In the genomic region with DNA sequence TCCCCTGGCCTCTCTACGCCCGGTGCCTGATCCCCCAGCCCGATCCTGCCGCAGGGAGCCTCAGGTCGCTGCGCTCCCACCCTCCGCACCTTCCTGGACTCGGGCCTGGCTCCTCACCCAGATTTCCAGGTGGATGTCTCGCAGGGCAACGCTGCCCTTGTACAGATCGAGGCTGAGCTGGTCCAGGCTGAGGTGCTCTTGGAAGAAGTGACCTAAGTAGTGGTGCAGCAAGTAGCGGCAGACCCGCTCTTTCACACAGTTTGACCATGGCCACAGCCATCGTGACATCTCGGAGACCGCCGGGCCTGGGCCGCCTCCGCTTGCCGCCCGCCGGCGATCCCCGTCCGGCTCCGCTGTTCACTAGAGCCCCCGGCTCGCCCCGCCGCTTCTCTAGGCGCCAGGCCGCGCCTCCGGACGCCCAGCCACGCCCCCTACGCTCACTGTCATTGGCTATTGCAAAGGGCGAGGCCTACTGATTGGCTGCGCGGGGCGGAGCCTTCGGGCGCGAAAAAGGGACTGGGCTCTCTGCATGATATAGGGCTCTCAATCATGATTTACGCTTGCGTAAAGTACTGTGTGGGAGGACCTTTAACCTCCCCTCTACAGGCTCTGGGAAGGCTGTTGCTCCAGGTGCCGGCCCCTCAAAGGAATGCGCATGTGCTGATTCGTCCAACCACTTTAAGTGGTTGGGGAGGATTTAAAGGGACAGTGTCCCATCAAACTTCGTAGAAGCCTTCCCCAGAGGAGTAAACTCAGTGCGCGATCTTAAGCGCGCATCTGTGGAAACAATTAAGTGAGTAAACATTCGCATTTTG, we compare ENCODE assay signal across 8 cellular contexts. TPM values are rescaled to one million over a fixed set of nuclear protein-coding genes. Genes with fewer than 3 reads are reported as not detected.
DNase-seq lines count a peak whose midpoint lies in the region; ATAC-seq, FAIRE-seq and TF ChIP-seq lines count a peak whose summit lies in the region.

TSS of gene ATG2A (minus strand) at position 362 of the 815 bp plus-strand sequence. CDS start at position 288, 74 bp downstream.

- no peaks in the 10 kb centered on the region for H3K9me3 ChIP-seq in HUES64 (ENCODE audit: insufficient read depth, low read depth, low read length)
- H3K9me3 ChIP-seq in OCI-LY1 (ENCODE audit: low read length): no peaks in the 10 kb centered on the region
- H3K9me3 ChIP-seq in mesodermal cell (ENCODE audit: control insufficient read depth, low read length): no peaks in the 10 kb centered on the region

- H2AFZ ChIP-seq in OCI-LY1 (ENCODE audit: low read length): peak within 1 kb of the TSS; percentile 29; the same call in 1 of the 2 replicates

- CTCF ChIA-PET in Calu3 (lab: Charles Lee): interaction anchor here (1.1 to 2.0 kb wide), 4 partner anchors 29 to 98 kb away, joined by 3 to 7 read pairs (median 4); partner anchors contain the start of gene ARL2

- WGBS in HUES64: under 1% methylated on average over 55 of the region's 55 CpGs
- 0 to 1% methylated on average over 42 to 50 of the region's 55 CpGs for WGBS in mesodermal cell (ENCODE audit: insufficient coverage in 2 of 2), 2 experiments

- peak; percentile 98 for DNase-seq in Calu3
- DNase-seq in activated CD8-positive, alpha-beta memory T cell treated with anti-CD3 and anti-CD28 coated beads, Interleukin-2, amount 50 U/mL, for 4 hours: peak; percentile 99
- peak; percentile 94 to 97 for DNase-seq in stimulated activated CD8-positive, alpha-beta memory T cell treated with anti-CD3 and anti-CD28 coated beads, Interleukin-15, amount 100 ng/mL, for 4 hours (ENCODE audit: low read depth in 2 of 2)

- H3K36me3 Mint-ChIP-seq in Calu3 (ENCODE audit: insufficient read depth, unreplicated experiment): peaks cover 41% of the 10 kb centered on the region

- H3F3A ChIP-seq in OCI-LY1 (ENCODE audit: insufficient read depth, low read length): no peaks in the 10 kb centered on the region

- BruUV-seq in Calu3 (replicated peaks; lab: Mats Ljungman, UMichigan): no TSS peak

- peak; percentile 93 for ATAC-seq in GM21447 (IDR thresholded peaks at IDR 0.05; ENCODE audit: unreplicated experiment)

- H3K9ac ChIP-seq in HUES64 (ENCODE audit: low read depth, low read length) (peak within 1 kb of the TSS; percentile 93), OCI-LY1 (ENCODE audit: low read length) (peak within 1 kb of the TSS; percentile 95)

- peak within 1 kb of the TSS; percentile 94 for H3K4me3 ChIP-seq in HUES64 (ENCODE audit: low read length)
- peak within 1 kb of the TSS; percentile 89 for H3K4me3 ChIP-seq in OCI-LY1 (ENCODE audit: low read depth, low read length, poor library complexity, severe bottlenecking)
- H3K4me3 ChIP-seq in mesodermal cell (ENCODE audit: extremely low read depth, insufficient read depth, low read length, poor library complexity, severe bottlenecking): peak within 1 kb of the TSS; percentile 70

- H3K27ac ChIP-seq in HUES64 (ENCODE audit: low read depth, low read length) (peak within 1 kb of the TSS; percentile 78), OCI-LY1 (ENCODE audit: low read depth, low read length, poor library complexity, severe bottlenecking) (peak within 1 kb of the TSS; percentile 62), mesodermal cell (ENCODE audit: low read depth, low read length, severe bottlenecking) (peak within 1 kb of the TSS; percentile 74)

- H3K27ac Mint-ChIP-seq in Calu3 (ENCODE audit: unreplicated experiment): peak within 1 kb of the TSS; percentile 85

- H3K36me3 ChIP-seq in HUES64 (ENCODE audit: insufficient read depth, low read length) (peaks cover 12% of the 10 kb centered on the region; the same call in 1 of the 2 replicates), OCI-LY1 (ENCODE audit: insufficient read depth, low read length) (peaks cover 6% of the 10 kb centered on the region; the same call in 1 of the 2 replicates), mesodermal cell (ENCODE audit: control insufficient read depth, insufficient read depth, low read length) (peaks cover 13% of the 10 kb centered on the region)

- peak within 1 kb of the TSS; percentile 96 for H3K4me2 ChIP-seq in OCI-LY1 (ENCODE audit: low read length)

- H3K27me3 ChIP-seq in HUES64 (ENCODE audit: insufficient read depth, low read length): no peaks in the 10 kb centered on the region
- H3K27me3 ChIP-seq in OCI-LY1 (ENCODE audit: insufficient read depth, low read length): no peaks in the 10 kb centered on the region

- H3K4me1 ChIP-seq in HUES64 (ENCODE audit: insufficient read depth, low read length) (peaks cover 11% of the 10 kb centered on the region; the same call in 1 of the 2 replicates), OCI-LY1 (ENCODE audit: insufficient read depth, low read length, severe bottlenecking) (peaks cover 38% of the 10 kb centered on the region), mesodermal cell (ENCODE audit: control insufficient read depth, insufficient read depth, low read length, poor library complexity, severe bottlenecking) (peaks cover 5% of the 10 kb centered on the region)

- H3K9me3 Mint-ChIP-seq in Calu3 (ENCODE audit: low read depth, unreplicated experiment): no peaks in the 10 kb centered on the region

- H3K9me2 ChIP-seq in OCI-LY1 (ENCODE audit: low read depth, low read length): no peaks in the 10 kb centered on the region

- TF ChIP-seq CTCF in Calu3 (IDR thresholded peaks at IDR 0.05; ENCODE audit: unreplicated experiment) (no peak), OCI-LY1 (IDR thresholded peaks at IDR 0.05; ENCODE audit: low read length) (no peak)

- no peaks in the 10 kb centered on the region for H3K27me3 Mint-ChIP-seq in Calu3 (ENCODE audit: unreplicated experiment)

- peak within 1 kb of the TSS; percentile 90 for H3K4me3 Mint-ChIP-seq in Calu3 (ENCODE audit: low read depth, unreplicated experiment)

- FAIRE-seq in endometrium (lab: Jason Lieb, UNC): peak; percentile 97

- no peaks in the 10 kb centered on the region for H3K79me2 ChIP-seq in OCI-LY1 (ENCODE audit: insufficient read depth, low read length)

- H4K20me1 ChIP-seq in OCI-LY1 (ENCODE audit: insufficient read depth, low read length): no peaks in the 10 kb centered on the region

- intact Hi-C loops in Calu3 (cut with micrococcal nuclease; ENCODE audit: unreplicated experiment): loop anchor here (5.0 kb wide), 1 partner anchor 80 kb away; the partner anchor contains the start of gene BATF2

- no peaks in the 10 kb centered on the region for H3K4me1 Mint-ChIP-seq in Calu3 (ENCODE audit: low read depth, unreplicated experiment)

RNA-seq across cellular contexts. Expression of gene ATG2A, which starts in this region (rescaled TPM):
- total RNA-seq in Calu3 (2022): 29.6 and 35.8 TPM in 2 replicates
- 8.8 TPM for polyA plus RNA-seq in HUES64 (2013, experiment 1 of 2)
- polyA plus RNA-seq in HUES64 (2013, experiment 2 of 2): 8.9 TPM
- 13.8 TPM for polyA plus RNA-seq in mesodermal cell (2013, experiment 1 of 2)
- polyA plus RNA-seq in mesodermal cell (2013, experiment 2 of 2): 11.5 TPM

Comparison
In these comparisons a context has a peak if more than half of its experiments do, and no peak if none do; other contexts are left out.
1. Peak in every context shown above with its lines: DNase-seq, ATAC-seq, H3K4me3 ChIP-seq and H3K27ac ChIP-seq.